Comparison of ENCODE assay signal across 12 cellular contexts in genomic region chr11:877565-877964, GRCh38. TPM values are rescaled to one million over a fixed set of nuclear protein-coding genes. Genes with fewer than 3 reads are reported as not detected.
DNase-seq lines count a peak whose midpoint lies in the region; TF ChIP-seq lines count a peak whose summit lies in the region.
"Had no signal": no experiment of that assay in that cellular context is flagged by ENCODE, and none has a peak within 500 bp of the region (broad histone marks: within the 10 kb centered on the region; RNA-seq: fewer than 3 reads in every experiment).

No MANE protein-coding gene starts in this region.

- H3K27me3 ChIP-seq in adrenal gland: no peaks in the 10 kb centered on the region
- H3K27me3 ChIP-seq: neutrophil had no signal

- peaks cover 7% of the 10 kb centered on the region for H3K9me3 Mint-ChIP-seq in glutamatergic neuron (ENCODE audit: unreplicated experiment)
- H3K9me3 Mint-ChIP-seq: central memory CD8-positive, alpha-beta T cell had no signal

- no peaks in the 10 kb centered on the region for H3K9me3 ChIP-seq in adrenal gland (replicated peaks in 1 of 3)
- H3K9me3 ChIP-seq: neutrophil had no signal

- WGBS in adrenal gland, 4 donors: 95 to 99% (median 95%) methylated on average over 11 of the region's 11 CpGs

- TF ChIP-seq CTCF in glutamatergic neuron (IDR thresholded peaks at IDR 0.05; ENCODE audit: partially characterized antibody, unreplicated experiment): no peak
- TF ChIP-seq CTCF in adrenal gland (IDR thresholded peaks at IDR 0.05): no peak

- intact Hi-C loops in adrenal gland (cut with DNase I): no loop called here

- H3K27ac Mint-ChIP-seq in glutamatergic neuron (ENCODE audit: unreplicated experiment): no peak overlapping the region

- H3K4me3 Mint-ChIP-seq in glutamatergic neuron (ENCODE audit: unreplicated experiment): no peak overlapping the region
- H3K4me3 Mint-ChIP-seq: central memory CD8-positive, alpha-beta T cell had no signal

- no peak for TF ChIP-seq POLR2A in adrenal gland (IDR thresholded peaks at IDR 0.05)

- H3K27ac ChIP-seq in adrenal gland: no peak overlapping the region
- H3K27ac ChIP-seq: neutrophil had no signal

- DNase-seq in SHP77 (lab: John Stamatoyannopoulos, UW) (peak; percentile 1 to 4), SHP77 treated with DMSO at 0.1 percent for 48 hours (lab: John Stamatoyannopoulos, UW) (no peak), MV-4-11 (lab: John Stamatoyannopoulos, UW) (peak; percentile 35), SIG-M5 treated with dmso at 0.1 percent for 504 hours (lab: John Stamatoyannopoulos, UW; ENCODE audit: unreplicated experiment) (no peak), glutamatergic neuron (no peak), adrenal gland (no peak)
- DNase-seq in activated T-cell treated with anti-CD3 and anti-CD28 coated beads, Interleukin-2, amount 50 U/mL, for 48 hours: peak; percentile 67 to 69
- peak; percentile 25 to 34 for DNase-seq in stimulated activated CD4-positive, alpha-beta T cell treated with anti-CD3 and anti-CD28 coated beads, Interleukin-4, amount 100 ng/mL, for 48 hours (ENCODE audit: low read depth in 2 of 2)
- DNase-seq: left colon, NCI-H345 had no signal

- peaks cover 10% of the 10 kb centered on the region for H3K4me1 Mint-ChIP-seq in glutamatergic neuron (ENCODE audit: low read depth, unreplicated experiment)
- H3K4me1 Mint-ChIP-seq: central memory CD8-positive, alpha-beta T cell had no signal

- H3K4me3 ChIP-seq in adrenal gland: no peak overlapping the region

- H3K36me3 Mint-ChIP-seq in glutamatergic neuron (ENCODE audit: unreplicated experiment): peaks cover 6% of the 10 kb centered on the region

- peaks cover 8% of the 10 kb centered on the region for H3K27me3 Mint-ChIP-seq in glutamatergic neuron (ENCODE audit: unreplicated experiment)
- H3K27me3 Mint-ChIP-seq: central memory CD8-positive, alpha-beta T cell had no signal

- H3K4me1 ChIP-seq in adrenal gland (replicated peaks in 1 of 2): peaks cover 7 to 8% of the 10 kb centered on the region in 2 donors

- no peaks in the 10 kb centered on the region for H3K36me3 ChIP-seq in adrenal gland (replicated peaks in 1 of 2)

RNA-seq across cellular contexts. Expression of gene CHID1, which starts 33.0 kb away (rescaled TPM):
- total RNA-seq in glutamatergic neuron (ENCODE audit: unreplicated experiment) (56.1 TPM), adrenal gland (100 to 1,000 TPM in 5 of 8 donors, 10 to 100 TPM in 3; 93.1 to 220 (median 110) TPM)
- polyA plus RNA-seq in adrenal gland: 10 to 100 TPM; 39.2 to 60.1 (median 56.3) TPM

RNA-seq across cellular contexts. Expression of gene TSPAN4, which starts 34.9 kb away (rescaled TPM):
- total RNA-seq in glutamatergic neuron (ENCODE audit: unreplicated experiment) (82.5 TPM), adrenal gland (100 to 1,000 TPM in 2 of 8 donors, 10 to 100 TPM in 6; 39.7 to 207 (median 75.4) TPM)
- 10 to 100 TPM in 2 of 3 donors, 1 to 10 TPM in 1; 5.2 to 50.4 (median 41.2) TPM for polyA plus RNA-seq in adrenal gland

RNA-seq across cellular contexts. Expression of gene POLR2L, which starts 35.2 kb away (rescaled TPM):
- 106 TPM for total RNA-seq in glutamatergic neuron (ENCODE audit: unreplicated experiment)
- total RNA-seq in adrenal gland: 100 to 1,000 TPM in 4 of 8 donors, 10 to 100 TPM in 4; 26.2 to 206 (median 108) TPM
- 100 to 1,000 TPM in 1 of 3 donors, 10 to 100 TPM in 2; 43.3 to 163 (median 96.5) TPM for polyA plus RNA-seq in adrenal gland

RNA-seq across cellular contexts. Expression of gene CD151, which starts 44.8 kb away (rescaled TPM):
- total RNA-seq in glutamatergic neuron (ENCODE audit: unreplicated experiment) (346 TPM), adrenal gland (100 to 1,000 TPM; 182 to 387 (median 330) TPM)
- 100 to 1,000 TPM; 111 to 268 (median 246) TPM for polyA plus RNA-seq in adrenal gland

RNA-seq across cellular contexts. Expression of gene AP2A2, which starts 48.1 kb away (rescaled TPM):
- total RNA-seq in glutamatergic neuron (ENCODE audit: unreplicated experiment) (228 TPM), adrenal gland (100 to 1,000 TPM in 3 of 8 donors, 10 to 100 TPM in 5; 38.5 to 115 (median 79.1) TPM)
- polyA plus RNA-seq in adrenal gland: 10 to 100 TPM; 28.6 to 98.5 (median 71.4) TPM

Comparison
In these comparisons a context has a peak if more than half of its experiments do, and no peak if none do; other contexts are left out.
1. DNase-seq: peak in SHP77 (2 of 2), MV-4-11 (single experiment), activated T-cell treated with anti-CD3 and anti-CD28 coated beads, Interleukin-2, amount 50 U/mL, for 48 hours (2 of 2) and stimulated activated CD4-positive, alpha-beta T cell treated with anti-CD3 and anti-CD28 coated beads, Interleukin-4, amount 100 ng/mL, for 48 hours (2 of 2); none in SHP77 treated with DMSO at 0.1 percent for 48 hours (single experiment), SIG-M5 treated with dmso at 0.1 percent for 504 hours (single experiment), glutamatergic neuron (single experiment) and adrenal gland (0 of 7).